Comparison of ENCODE assay signal across 1 cellular context in genomic region chr1:23081376-23081775, GRCh38.
TF ChIP-seq lines count a peak whose summit lies in the region.

No MANE protein-coding gene starts in this region.

TF ChIP-seq in GM12878, 131 proteins besides CTCF, POLR2A, EP300 and RAD21 (continued from another document):
- TF ChIP-seq, protein P1, sequence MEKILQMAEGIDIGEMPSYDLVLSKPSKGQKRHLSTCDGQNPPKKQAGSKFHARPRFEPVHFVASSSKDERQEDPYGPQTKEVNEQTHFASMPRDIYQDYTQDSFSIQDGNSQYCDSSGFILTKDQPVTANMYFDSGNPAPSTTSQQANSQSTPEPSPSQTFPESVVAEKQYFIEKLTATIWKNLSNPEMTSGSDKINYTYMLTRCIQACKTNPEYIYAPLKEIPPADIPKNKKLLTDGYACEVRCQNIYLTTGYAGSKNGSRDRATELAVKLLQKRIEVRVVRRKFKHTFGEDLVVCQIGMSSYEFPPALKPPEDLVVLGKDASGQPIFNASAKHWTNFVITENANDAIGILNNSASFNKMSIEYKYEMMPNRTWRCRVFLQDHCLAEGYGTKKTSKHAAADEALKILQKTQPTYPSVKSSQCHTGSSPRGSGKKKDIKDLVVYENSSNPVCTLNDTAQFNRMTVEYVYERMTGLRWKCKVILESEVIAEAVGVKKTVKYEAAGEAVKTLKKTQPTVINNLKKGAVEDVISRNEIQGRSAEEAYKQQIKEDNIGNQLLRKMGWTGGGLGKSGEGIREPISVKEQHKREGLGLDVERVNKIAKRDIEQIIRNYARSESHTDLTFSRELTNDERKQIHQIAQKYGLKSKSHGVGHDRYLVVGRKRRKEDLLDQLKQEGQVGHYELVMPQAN (conservative IDR thresholded peaks at IDR 0.05) = no peak
- TF ChIP-seq CHD2 (IDR thresholded peaks at IDR 0.05; ENCODE audit: borderline replicate concordance, low read depth, low read length) (no peak), RUNX3 (IDR thresholded peaks at IDR 0.05; ENCODE audit: low read length) (no peak), FOXM1 (IDR thresholded peaks at IDR 0.05; ENCODE audit: low read depth, low read length) (no peak)
